1 cellular context compared by ENCODE assay signal in the genomic region with DNA sequence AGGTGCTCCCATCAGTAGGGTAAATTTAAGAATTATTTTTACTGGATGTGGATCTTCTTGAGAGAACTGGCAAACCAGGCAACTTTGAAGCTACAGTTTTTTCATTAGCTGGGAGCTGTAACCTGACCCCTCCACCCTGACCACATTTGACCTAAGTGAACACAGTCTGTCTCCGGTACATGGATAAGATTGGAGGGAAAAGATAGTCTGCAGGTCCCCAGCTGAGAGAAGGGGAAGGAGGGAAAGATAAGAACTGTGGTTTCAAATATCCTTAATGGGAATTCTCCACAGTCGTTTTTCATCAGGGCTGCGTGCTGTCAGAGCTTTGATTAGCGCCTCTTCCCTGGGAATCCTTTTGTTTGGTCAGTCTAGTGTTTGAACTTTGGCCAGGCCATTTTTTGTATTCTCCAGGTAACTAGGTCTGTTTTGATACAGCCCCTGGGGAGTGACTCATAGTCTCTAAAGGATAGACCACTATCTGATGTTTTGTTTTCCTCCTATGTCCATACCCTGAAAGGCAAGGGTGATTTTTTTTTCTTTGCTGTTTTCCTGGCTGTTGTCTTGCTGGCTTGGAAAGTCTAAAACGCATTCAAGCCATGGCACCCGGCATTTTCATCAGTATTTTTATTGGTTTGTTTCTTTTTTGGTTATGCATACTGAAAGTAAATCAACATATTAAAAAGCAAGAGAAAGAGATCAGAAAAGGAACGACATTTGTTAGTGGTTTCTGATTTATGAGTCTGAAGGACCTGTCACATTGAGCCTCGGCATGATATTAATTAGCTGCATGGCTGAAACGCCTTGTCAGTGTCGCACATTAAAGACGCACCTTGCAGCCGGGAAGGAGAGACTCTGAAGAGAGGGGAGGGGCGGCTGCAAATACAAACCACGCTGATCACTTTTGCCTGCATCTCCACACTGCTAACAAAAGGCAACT.
A peak's percentile ranks its signal among the peaks of the same experiment; 100 is the strongest.
TF ChIP-seq lines count a peak whose summit lies in the region.

No MANE protein-coding gene starts in this region.

TF ChIP-seq in K562, 482 proteins besides CTCF, POLR2A, EP300 and RAD21 (continued from another document):
- TF ChIP-seq, protein P1, sequence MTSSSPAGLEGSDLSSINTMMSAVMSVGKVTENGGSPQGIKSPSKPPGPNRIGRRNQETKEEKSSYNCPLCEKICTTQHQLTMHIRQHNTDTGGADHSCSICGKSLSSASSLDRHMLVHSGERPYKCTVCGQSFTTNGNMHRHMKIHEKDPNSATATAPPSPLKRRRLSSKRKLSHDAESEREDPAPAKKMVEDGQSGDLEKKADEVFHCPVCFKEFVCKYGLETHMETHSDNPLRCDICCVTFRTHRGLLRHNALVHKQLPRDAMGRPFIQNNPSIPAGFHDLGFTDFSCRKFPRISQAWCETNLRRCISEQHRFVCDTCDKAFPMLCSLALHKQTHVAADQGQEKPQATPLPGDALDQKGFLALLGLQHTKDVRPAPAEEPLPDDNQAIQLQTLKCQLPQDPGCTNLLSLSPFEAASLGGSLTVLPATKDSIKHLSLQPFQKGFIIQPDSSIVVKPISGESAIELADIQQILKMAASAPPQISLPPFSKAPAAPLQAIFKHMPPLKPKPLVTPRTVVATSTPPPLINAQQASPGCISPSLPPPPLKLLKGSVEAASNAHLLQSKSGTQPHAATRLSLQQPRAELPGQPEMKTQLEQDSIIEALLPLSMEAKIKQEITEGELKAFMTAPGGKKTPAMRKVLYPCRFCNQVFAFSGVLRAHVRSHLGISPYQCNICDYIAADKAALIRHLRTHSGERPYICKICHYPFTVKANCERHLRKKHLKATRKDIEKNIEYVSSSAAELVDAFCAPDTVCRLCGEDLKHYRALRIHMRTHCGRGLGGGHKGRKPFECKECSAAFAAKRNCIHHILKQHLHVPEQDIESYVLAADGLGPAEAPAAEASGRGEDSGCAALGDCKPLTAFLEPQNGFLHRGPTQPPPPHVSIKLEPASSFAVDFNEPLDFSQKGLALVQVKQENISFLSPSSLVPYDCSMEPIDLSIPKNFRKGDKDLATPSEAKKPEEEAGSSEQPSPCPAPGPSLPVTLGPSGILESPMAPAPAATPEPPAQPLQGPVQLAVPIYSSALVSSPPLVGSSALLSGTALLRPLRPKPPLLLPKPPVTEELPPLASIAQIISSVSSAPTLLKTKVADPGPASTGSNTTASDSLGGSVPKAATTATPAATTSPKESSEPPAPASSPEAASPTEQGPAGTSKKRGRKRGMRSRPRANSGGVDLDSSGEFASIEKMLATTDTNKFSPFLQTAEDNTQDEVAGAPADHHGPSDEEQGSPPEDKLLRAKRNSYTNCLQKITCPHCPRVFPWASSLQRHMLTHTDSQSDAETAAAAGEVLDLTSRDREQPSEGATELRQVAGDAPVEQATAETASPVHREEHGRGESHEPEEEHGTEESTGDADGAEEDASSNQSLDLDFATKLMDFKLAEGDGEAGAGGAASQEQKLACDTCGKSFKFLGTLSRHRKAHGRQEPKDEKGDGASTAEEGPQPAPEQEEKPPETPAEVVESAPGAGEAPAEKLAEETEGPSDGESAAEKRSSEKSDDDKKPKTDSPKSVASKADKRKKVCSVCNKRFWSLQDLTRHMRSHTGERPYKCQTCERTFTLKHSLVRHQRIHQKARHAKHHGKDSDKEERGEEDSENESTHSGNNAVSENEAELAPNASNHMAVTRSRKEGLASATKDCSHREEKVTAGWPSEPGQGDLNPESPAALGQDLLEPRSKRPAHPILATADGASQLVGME (CRISPR knock-in tag; IDR thresholded peaks at IDR 0.05): no peak
- TF ChIP-seq SMC3 (conservative IDR thresholded peaks at IDR 0.05; ENCODE audit: insufficient read depth, low read depth, low read length) (no peak), ZNF316 (IDR thresholded peaks at IDR 0.05) (no peak), NFIC (IDR thresholded peaks at IDR 0.05) (peak; percentile 68), MTA2 (IDR thresholded peaks at IDR 0.05; ENCODE audit: low read depth) (peak; percentile 84), ZNF717 (CRISPR knock-in tag; IDR thresholded peaks at IDR 0.05) (no peak), CREB1 (IDR thresholded peaks at IDR 0.05) (peak; percentile 86), CREB1 (CRISPR knock-in tag; IDR thresholded peaks at IDR 0.05) (peak; percentile 82), GATA2 (CRISPR knock-in tag; IDR thresholded peaks at IDR 0.05) (peak; percentile 78; the same call in 1 of the 2 replicates), ZBTB1 (CRISPR knock-in tag; IDR thresholded peaks at IDR 0.05; ENCODE audit: borderline replicate concordance, low read depth) (no peak), MBD2 (IDR thresholded peaks at IDR 0.05; ENCODE audit: borderline replicate concordance, low read depth) (peak; percentile 68; the same call in 1 of the 2 replicates), ZNF644 (tag; IDR thresholded peaks at IDR 0.05; ENCODE audit: low read depth) (peak; percentile 83), FOXK2 (conservative IDR thresholded peaks at IDR 0.05 in 1 of 2, IDR thresholded peaks at IDR 0.05 in 1 of 2; ENCODE audit: low read depth in 2 of 2) (0 out of 4 replicates have a peak, but pooled peaks have one; percentile 9 to 19), SIN3A (IDR thresholded peaks at IDR 0.05; ENCODE audit: borderline replicate concordance in 2 of 2, control insufficient read depth in 1 of 2, low read depth in 2 of 2, low read length in 2 of 2) (peak in 1 of 2 experiments; percentile 31; a peak in 1 of 4 replicates), HMGN3 (IDR thresholded peaks at IDR 0.05; ENCODE audit: borderline replicate concordance, extremely low read depth, insufficient read length, low read depth, low read length) (peak; percentile 59), ZNF384 (IDR thresholded peaks at IDR 0.05; ENCODE audit: low read depth, low read length) (peak; percentile 71), JUN (IDR thresholded peaks at IDR 0.05; ENCODE audit: borderline replicate concordance, low read depth, low read length) (peak; percentile 20; the same call in 1 of the 2 replicates), JUN (CRISPR knock-in tag; IDR thresholded peaks at IDR 0.05; ENCODE audit: borderline replicate concordance) (no peak)
- TF ChIP-seq, protein P2, sequence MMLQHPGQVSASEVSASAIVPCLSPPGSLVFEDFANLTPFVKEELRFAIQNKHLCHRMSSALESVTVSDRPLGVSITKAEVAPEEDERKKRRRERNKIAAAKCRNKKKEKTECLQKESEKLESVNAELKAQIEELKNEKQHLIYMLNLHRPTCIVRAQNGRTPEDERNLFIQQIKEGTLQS (IDR thresholded peaks at IDR 0.05): peak; percentile 82; the same call in 1 of the 2 replicates
- TF ChIP-seq, protein P2 (CRISPR knock-in tag; conservative IDR thresholded peaks at IDR 0.05): no peak
- TF ChIP-seq, protein P3, sequence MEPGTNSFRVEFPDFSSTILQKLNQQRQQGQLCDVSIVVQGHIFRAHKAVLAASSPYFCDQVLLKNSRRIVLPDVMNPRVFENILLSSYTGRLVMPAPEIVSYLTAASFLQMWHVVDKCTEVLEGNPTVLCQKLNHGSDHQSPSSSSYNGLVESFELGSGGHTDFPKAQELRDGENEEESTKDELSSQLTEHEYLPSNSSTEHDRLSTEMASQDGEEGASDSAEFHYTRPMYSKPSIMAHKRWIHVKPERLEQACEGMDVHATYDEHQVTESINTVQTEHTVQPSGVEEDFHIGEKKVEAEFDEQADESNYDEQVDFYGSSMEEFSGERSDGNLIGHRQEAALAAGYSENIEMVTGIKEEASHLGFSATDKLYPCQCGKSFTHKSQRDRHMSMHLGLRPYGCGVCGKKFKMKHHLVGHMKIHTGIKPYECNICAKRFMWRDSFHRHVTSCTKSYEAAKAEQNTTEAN (CRISPR knock-in tag; IDR thresholded peaks at IDR 0.05): no peak
- TF ChIP-seq, protein P4, sequence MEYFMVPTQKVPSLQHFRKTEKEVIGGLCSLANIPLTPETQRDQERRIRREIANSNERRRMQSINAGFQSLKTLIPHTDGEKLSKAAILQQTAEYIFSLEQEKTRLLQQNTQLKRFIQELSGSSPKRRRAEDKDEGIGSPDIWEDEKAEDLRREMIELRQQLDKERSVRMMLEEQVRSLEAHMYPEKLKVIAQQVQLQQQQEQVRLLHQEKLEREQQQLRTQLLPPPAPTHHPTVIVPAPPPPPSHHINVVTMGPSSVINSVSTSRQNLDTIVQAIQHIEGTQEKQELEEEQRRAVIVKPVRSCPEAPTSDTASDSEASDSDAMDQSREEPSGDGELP (CRISPR knock-in tag; IDR thresholded peaks at IDR 0.05; ENCODE audit: borderline replicate concordance): peak; percentile 84
- TF ChIP-seq, protein P5, sequence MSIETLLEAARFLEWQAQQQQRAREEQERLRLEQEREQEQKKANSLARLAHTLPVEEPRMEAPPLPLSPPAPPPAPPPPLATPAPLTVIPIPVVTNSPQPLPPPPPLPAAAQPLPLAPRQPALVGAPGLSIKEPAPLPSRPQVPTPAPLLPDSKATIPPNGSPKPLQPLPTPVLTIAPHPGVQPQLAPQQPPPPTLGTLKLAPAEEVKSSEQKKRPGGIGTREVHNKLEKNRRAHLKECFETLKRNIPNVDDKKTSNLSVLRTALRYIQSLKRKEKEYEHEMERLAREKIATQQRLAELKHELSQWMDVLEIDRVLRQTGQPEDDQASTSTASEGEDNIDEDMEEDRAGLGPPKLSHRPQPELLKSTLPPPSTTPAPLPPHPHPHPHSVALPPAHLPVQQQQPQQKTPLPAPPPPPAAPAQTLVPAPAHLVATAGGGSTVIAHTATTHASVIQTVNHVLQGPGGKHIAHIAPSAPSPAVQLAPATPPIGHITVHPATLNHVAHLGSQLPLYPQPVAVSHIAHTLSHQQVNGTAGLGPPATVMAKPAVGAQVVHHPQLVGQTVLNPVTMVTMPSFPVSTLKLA (conservative IDR thresholded peaks at IDR 0.05): peak in 1 of 2 experiments; percentile 36; a peak in 2 of 4 replicates
